ENCODE assay signal across 14 cellular contexts in the genomic region with DNA sequence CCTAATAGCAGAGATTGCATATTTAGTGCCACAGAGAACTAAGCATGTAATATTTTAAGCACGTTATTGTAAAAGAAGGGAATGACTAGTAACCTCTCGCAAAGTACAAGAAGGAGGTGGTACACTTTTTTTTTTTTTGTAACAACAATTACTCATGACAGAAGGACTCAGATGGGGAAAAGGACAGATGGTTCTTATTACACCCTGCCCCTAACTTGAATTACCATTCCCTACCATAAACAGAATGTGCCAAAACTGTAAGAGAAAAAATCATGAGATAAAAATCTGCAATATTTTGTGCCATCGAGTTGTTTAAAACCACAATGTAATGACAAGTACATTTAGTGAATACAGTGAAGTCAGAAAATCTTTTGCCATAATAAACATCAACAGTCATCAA. TPM values are rescaled to one million over a fixed set of nuclear protein-coding genes. Genes with fewer than 3 reads are reported as not detected.
DNase-seq lines count a peak whose midpoint lies in the region; ATAC-seq and TF ChIP-seq lines count a peak whose summit lies in the region.
"Had no signal": no experiment of that assay in that cellular context is flagged by ENCODE, and none has a peak within 500 bp of the region (broad histone marks: within the 10 kb centered on the region; RNA-seq: fewer than 3 reads in every experiment).

No MANE protein-coding gene starts in this region.

- TF ChIP-seq CTCF in SK-N-SH (IDR thresholded peaks at IDR 0.05) (no peak), psoas muscle (IDR thresholded peaks at IDR 0.05) (no peak)

- no peaks in the 10 kb centered on the region for H4K20me1 ChIP-seq in GM23248 (ENCODE audit: insufficient read depth)
- no peaks in the 10 kb centered on the region for H4K20me1 ChIP-seq in SK-N-SH (ENCODE audit: insufficient read depth)

- peak; percentile 72 for DNase-seq in GM23248
- no peak for DNase-seq in SK-N-SH
- peak; percentile 81 for DNase-seq in fibroblast of the conjunctiva (ENCODE audit: low read depth)
- DNase-seq in T-cell = no peak
- DNase-seq in psoas muscle = no peak
- DNase-seq in NCI-H2029 treated with DMSO at 0.1 percent for 48 hours (lab: John Stamatoyannopoulos, UW) = no peak
- DNase-seq: activated CD4-positive, alpha-beta memory T cell treated with anti-CD3 and anti-CD28 coated beads for 36 hours; activated naive CD8-positive, alpha-beta T cell treated with anti-CD3 and anti-CD28 coated beads, Interleukin-2, amount 50 U/mL, for 24 hours; naive thymus-derived CD8-positive, alpha-beta T cell; stimulated activated CD4-positive, alpha-beta T cell treated with anti-CD3 and anti-CD28 coated beads, Interleukin-1b, Interleukin-23, amount 100 ng/mL, for 48 hours had no signal

- no peak overlapping the region for H3K4me3 Mint-ChIP-seq in T-cell
- H3K4me3 Mint-ChIP-seq: activated CD4-positive, alpha-beta memory T cell treated with anti-CD3 and anti-CD28 coated beads for 36 hours; activated naive CD8-positive, alpha-beta T cell treated with anti-CD3 and anti-CD28 coated beads, Interleukin-2, amount 50 U/mL, for 24 hours; naive thymus-derived CD8-positive, alpha-beta T cell had no signal

- H2AFZ ChIP-seq in ACC112 (ENCODE audit: low read length, unreplicated experiment) (no peak overlapping the region), GM23248 (no peak overlapping the region), SK-N-SH (ENCODE audit: low read depth) (no peak overlapping the region)

- H3K27ac Mint-ChIP-seq in T-cell = no peak overlapping the region
- H3K27ac Mint-ChIP-seq: activated CD4-positive, alpha-beta memory T cell treated with anti-CD3 and anti-CD28 coated beads for 36 hours; activated naive CD8-positive, alpha-beta T cell treated with anti-CD3 and anti-CD28 coated beads, Interleukin-2, amount 50 U/mL, for 24 hours; naive thymus-derived CD8-positive, alpha-beta T cell had no signal

- no peaks in the 10 kb centered on the region for H3K9me3 ChIP-seq in GM23248 (ENCODE audit: low read depth)
- H3K9me3 ChIP-seq in SK-N-SH = no peaks in the 10 kb centered on the region
- H3K9me3 ChIP-seq in psoas muscle = no peaks in the 10 kb centered on the region
- H3K9me3 ChIP-seq: A549 had no signal

- H3K4me3 ChIP-seq in ACC112 (ENCODE audit: low read depth, low read length) (peak overlapping the region; percentile 20; the same call in 1 of the 2 replicates), GM23248 (no peak overlapping the region), SK-N-SH (ENCODE audit: low read depth in 2 of 2, low read length in 1 of 2) (no peak overlapping the region), psoas muscle (no peak overlapping the region)
- H3K4me3 ChIP-seq: A549 had no signal

- TF ChIP-seq EP300 in SK-N-SH (IDR thresholded peaks at IDR 0.05; ENCODE audit: borderline replicate concordance in 1 of 2, low read depth in 1 of 2, low read length in 1 of 2) = peak; percentile 26 to 81; a peak in 2 of 4 replicates

- H3K27me3 ChIP-seq in ACC112 (ENCODE audit: insufficient read depth, low read length) (no peaks in the 10 kb centered on the region), GM23248 (replicated peaks; ENCODE audit: insufficient read depth) (peaks cover 5% of the 10 kb centered on the region), SK-N-SH (ENCODE audit: insufficient read depth) (no peaks in the 10 kb centered on the region), psoas muscle (ENCODE audit: insufficient read depth in 3 of 3, low read length in 2 of 3) (no peaks in the 10 kb centered on the region)

- H3K4me1 ChIP-seq in ACC112 (ENCODE audit: control insufficient read depth, insufficient read depth, low read length, unreplicated experiment) (peaks cover 37% of the 10 kb centered on the region), GM23248 (ENCODE audit: insufficient read depth) (peaks cover 29% of the 10 kb centered on the region), SK-N-SH (ENCODE audit: control insufficient read depth in 1 of 2, insufficient read depth in 2 of 2, low read depth in 1 of 2, low read length in 1 of 2) (peaks cover 5 to 14% of the 10 kb centered on the region in 2 experiments; a peak in 3 of 4 replicates), psoas muscle (no peaks in the 10 kb centered on the region)

- H3K9me3 Mint-ChIP-seq in T-cell = no peaks in the 10 kb centered on the region
- H3K9me3 Mint-ChIP-seq: activated CD4-positive, alpha-beta memory T cell treated with anti-CD3 and anti-CD28 coated beads for 36 hours; activated naive CD8-positive, alpha-beta T cell treated with anti-CD3 and anti-CD28 coated beads, Interleukin-2, amount 50 U/mL, for 24 hours; naive thymus-derived CD8-positive, alpha-beta T cell had no signal

- H3K79me2 ChIP-seq in ACC112 (ENCODE audit: control insufficient read depth, insufficient read depth, low read length, unreplicated experiment) (no peaks in the 10 kb centered on the region), GM23248 (ENCODE audit: insufficient read depth) (no peaks in the 10 kb centered on the region), SK-N-SH (ENCODE audit: insufficient read depth) (no peaks in the 10 kb centered on the region)

- no peaks in the 10 kb centered on the region for H3K36me3 ChIP-seq in ACC112 (ENCODE audit: insufficient read depth, low read length)
- H3K36me3 ChIP-seq in GM23248 (ENCODE audit: low read depth) = no peaks in the 10 kb centered on the region
- H3K36me3 ChIP-seq in SK-N-SH (replicated peaks in 1 of 2; ENCODE audit: control insufficient read depth in 1 of 2, insufficient read depth in 2 of 2, low read length in 1 of 2) = no peaks in the 10 kb centered on the region
- H3K36me3 ChIP-seq in psoas muscle (ENCODE audit: insufficient read depth in 1 of 2, low read depth in 1 of 2) = no peaks in the 10 kb centered on the region

- in situ Hi-C loops in GM23248 (cut with MboI) = no loop called here

- H3K27ac ChIP-seq in ACC112 (ENCODE audit: low read depth, low read length) (peak overlapping the region; percentile 92), GM23248 (no peak overlapping the region), SK-N-SH (ENCODE audit: low read depth in 2 of 2, low read length in 1 of 2) (peak overlapping the region in 1 of 2 experiments; percentile 69; a peak in 2 of 4 replicates), psoas muscle (no peak overlapping the region)

- ATAC-seq in T-cell (replicated peaks in 1 of 4) (no peak), HG02610 (IDR thresholded peaks at IDR 0.05; ENCODE audit: unreplicated experiment) (no peak), psoas muscle (no peak)
- ATAC-seq: A549; activated naive CD8-positive, alpha-beta T cell treated with anti-CD3 and anti-CD28 coated beads, Interleukin-2, amount 50 U/mL, for 24 hours; left lobe of liver; naive thymus-derived CD8-positive, alpha-beta T cell had no signal

- intact Hi-C loops in psoas muscle (cut with DNase I) = no loop called here

- no peaks in the 10 kb centered on the region for H3K4me1 Mint-ChIP-seq in T-cell
- H3K4me1 Mint-ChIP-seq: naive thymus-derived CD8-positive, alpha-beta T cell had no signal

- POLR2A ChIA-PET in SK-N-SH (lab: Yijun Ruan, JAX) (no interaction called here), T-cell (lab: Charles Lee) (no interaction called here)

- CTCF ChIA-PET in SK-N-SH (lab: Yijun Ruan, JAX) = no interaction called here
- CTCF ChIA-PET in T-cell (lab: Charles Lee) = no interaction called here

- H3K27me3 Mint-ChIP-seq in T-cell = no peaks in the 10 kb centered on the region
- H3K27me3 Mint-ChIP-seq: activated naive CD8-positive, alpha-beta T cell treated with anti-CD3 and anti-CD28 coated beads, Interleukin-2, amount 50 U/mL, for 24 hours had no signal

- no peak overlapping the region for H3K4me2 ChIP-seq in GM23248 (ENCODE audit: unreplicated experiment)
- peak overlapping the region; percentile 25; the same call in 1 of the 2 replicates for H3K4me2 ChIP-seq in SK-N-SH
- H3K4me2 ChIP-seq: A549 had no signal

- H3F3A ChIP-seq in GM23248 (ENCODE audit: insufficient read depth) (peaks cover 38% of the 10 kb centered on the region), SK-N-SH (replicated peaks; ENCODE audit: insufficient read depth) (peaks cover 35% of the 10 kb centered on the region)

- 2 to 3% methylated on average over 3 of the region's 3 CpGs for WGBS in GM23248 (ENCODE audit: low coverage in 1 of 2, low lambda C conversion rate in 2 of 2, missing lambda C conversion rate in 2 of 2), 2 experiments
- WGBS in SK-N-SH (ENCODE audit: low lambda C conversion rate) = 19% methylated on average over 3 of the region's 3 CpGs
- WGBS in psoas muscle, 3 donors = 34 to 50% (median 36%) methylated on average over 3 of the region's 3 CpGs

- no peaks in the 10 kb centered on the region for H3K36me3 Mint-ChIP-seq in T-cell
- H3K36me3 Mint-ChIP-seq: activated CD4-positive, alpha-beta memory T cell treated with anti-CD3 and anti-CD28 coated beads for 36 hours; naive thymus-derived CD8-positive, alpha-beta T cell had no signal

- H3K9ac ChIP-seq in GM23248 (no peak overlapping the region), SK-N-SH (no peak overlapping the region)

- H3K9me2 ChIP-seq in GM23248 (ENCODE audit: insufficient read depth) (no peaks in the 10 kb centered on the region), SK-N-SH (no peaks in the 10 kb centered on the region)

- no peak for TF ChIP-seq RAD21 in SK-N-SH (IDR thresholded peaks at IDR 0.05; ENCODE audit: low read length)

TF ChIP-seq in SK-N-SH, 30 proteins besides CTCF, POLR2A, EP300 and RAD21 (continues in another document):
- TF ChIP-seq NFIC (IDR thresholded peaks at IDR 0.05; ENCODE audit: borderline replicate concordance) = peak; percentile 87
- TF ChIP-seq, protein P1, sequence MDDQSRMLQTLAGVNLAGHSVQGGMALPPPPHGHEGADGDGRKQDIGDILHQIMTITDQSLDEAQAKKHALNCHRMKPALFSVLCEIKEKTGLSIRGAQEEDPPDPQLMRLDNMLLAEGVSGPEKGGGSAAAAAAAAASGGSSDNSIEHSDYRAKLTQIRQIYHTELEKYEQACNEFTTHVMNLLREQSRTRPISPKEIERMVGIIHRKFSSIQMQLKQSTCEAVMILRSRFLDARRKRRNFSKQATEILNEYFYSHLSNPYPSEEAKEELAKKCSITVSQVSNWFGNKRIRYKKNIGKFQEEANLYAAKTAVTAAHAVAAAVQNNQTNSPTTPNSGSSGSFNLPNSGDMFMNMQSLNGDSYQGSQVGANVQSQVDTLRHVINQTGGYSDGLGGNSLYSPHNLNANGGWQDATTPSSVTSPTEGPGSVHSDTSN (IDR thresholded peaks at IDR 0.05) = peak; percentile 83
- TF ChIP-seq FOSL2 (IDR thresholded peaks at IDR 0.05; ENCODE audit: borderline replicate concordance, low read depth) = peak; percentile 54

RNA-seq across cellular contexts. Expression of a gene that starts 33.0 kb away (rescaled TPM):
- 20.6 and 21.7 TPM in 2 replicates for total RNA-seq in GM23248 (2014; rRNA removed; shearing (Covaris generic))
- polyA plus RNA-seq in GM23248 (2016; fragmentation: Nextera tagmentation; extraction: Ambion mirVana) = 5.3 and 6.6 TPM in 2 replicates
- 19.2 and 25.0 TPM in 2 replicates for polyA plus RNA-seq in SK-N-SH (2012; rRNA removed)
- polyA plus RNA-seq in SK-N-SH (2012; cell fraction: cytosol; rRNA removed) = 15.8 and 19.7 TPM in 2 replicates
- 29.6 and 50.4 TPM in 2 replicates for polyA plus RNA-seq in SK-N-SH (2012; cell fraction: nucleus; rRNA removed)
- total RNA-seq in T-cell = 10 to 100 TPM; 16.8 to 28.5 (median 26.4) TPM
- 10 to 100 TPM; 20.4 to 35.2 (median 22.3) TPM for total RNA-seq in psoas muscle
- polyA plus RNA-seq in psoas muscle = 10 to 100 TPM in 1 of 3 donors, 1 to 10 TPM in 2; 4.6 to 15.3 (median 6.3) TPM

Comparison
In these comparisons a context has a peak if more than half of its experiments do, and no peak if none do; other contexts are left out.
1. DNase-seq: peak in GM23248 (single experiment) and fibroblast of the conjunctiva (single experiment); none in SK-N-SH (single experiment), T-cell (0 of 34), psoas muscle (0 of 2) and NCI-H2029 treated with DMSO at 0.1 percent for 48 hours (single experiment).